ENCODE assay signal across 3 cellular contexts in genomic region chr17:57089391-57089790, GRCh38.
TF ChIP-seq lines count a peak whose summit lies in the region.

No MANE protein-coding gene starts in this region.

TF ChIP-seq in A549, 52 proteins besides CTCF, POLR2A, EP300 and RAD21:
- peak; percentile 22; the same call in 1 of the 2 replicates for TF ChIP-seq REST (IDR thresholded peaks at IDR 0.05)
- no peak for TF ChIP-seq NR3C1 (IDR thresholded peaks at IDR 0.05)
TF ChIP-seq in A549: peak in this region for 1.

TF ChIP-seq in GM12878, 131 proteins besides CTCF, POLR2A, EP300 and RAD21:
- TF ChIP-seq IRF4 (IDR thresholded peaks at IDR 0.05; ENCODE audit: low read depth, low read length): no peak
- no peak for TF ChIP-seq POLR2AphosphoS2 (IDR thresholded peaks at IDR 0.05; ENCODE audit: low read depth, low read length)
- no peak for TF ChIP-seq ZNF592 (IDR thresholded peaks at IDR 0.05)
- TF ChIP-seq FOXM1 (IDR thresholded peaks at IDR 0.05; ENCODE audit: low read depth, low read length): no peak
- TF ChIP-seq TARDBP (IDR thresholded peaks at IDR 0.05; ENCODE audit: borderline replicate concordance): no peak
- no peak for TF ChIP-seq SMC3 (IDR thresholded peaks at IDR 0.05; ENCODE audit: borderline replicate concordance, low read length)
TF ChIP-seq in GM12878: peak in this region for 0.

TF ChIP-seq in GM12891, 5 proteins besides CTCF, POLR2A, EP300 and RAD21:
- no peak for TF ChIP-seq POU2F2 (IDR thresholded peaks at IDR 0.05; ENCODE audit: low read depth, low read length)
- no peak for TF ChIP-seq TAF1 (IDR thresholded peaks at IDR 0.05; ENCODE audit: low read depth, low read length)
- TF ChIP-seq POLR2AphosphoS5 (IDR thresholded peaks at IDR 0.05; ENCODE audit: low read depth, low read length): no peak
- TF ChIP-seq PAX5 (IDR thresholded peaks at IDR 0.05; ENCODE audit: insufficient read depth, low read length, severe bottlenecking): no peak
- TF ChIP-seq SPI1 (IDR thresholded peaks at IDR 0.05; ENCODE audit: low read depth, low read length): no peak
TF ChIP-seq in GM12891: peak in this region for 0.
